ENCODE assay signal across 8 cellular contexts in genomic region chr16:721765-722481, GRCh38. TPM values are rescaled to one million over a fixed set of nuclear protein-coding genes. Genes with fewer than 3 reads are reported as not detected.
A peak's percentile ranks its signal among the peaks of the same experiment; 100 is the strongest.
DNase-seq lines count a peak whose midpoint lies in the region; ATAC-seq, FAIRE-seq and TF ChIP-seq lines count a peak whose summit lies in the region.

No MANE protein-coding gene starts in this region.

- POLR2A ChIA-PET in Panc1 (lab: Charles Lee), result interaction anchor here (0.6 to 1.2 kb wide), 2 partner anchors 9 to 284 kb away, joined by 5 to 8 read pairs; no protein-coding TSS in a partner anchor
- POLR2A ChIA-PET in endothelial cell of umbilical vein (lab: Charles Lee), result interaction anchor here (1.4 kb wide), 1 partner anchor 15 kb away, joined by 3 read pairs; no protein-coding TSS in a partner anchor

- no peak overlapping the region for H2AFZ ChIP-seq in endothelial cell of umbilical vein (ENCODE audit: low read depth, low read length)

- ATAC-seq in Panc1 (no peak), psoas muscle (no peak), HG03378 (IDR thresholded peaks at IDR 0.05; ENCODE audit: unreplicated experiment) (no peak), GM19351 (IDR thresholded peaks at IDR 0.05; ENCODE audit: unreplicated experiment) (no peak), GM21737 (IDR thresholded peaks at IDR 0.05; ENCODE audit: unreplicated experiment) (no peak)

- dilution Hi-C loops in endothelial cell of umbilical vein (cut with MboI; ENCODE audit: extremely low pct_ligation_motif_present, low sequenced_read_pairs), result no loop called here

- H3K4me2 ChIP-seq in DOHH2 (ENCODE audit: low read length) (peak overlapping the region; percentile 96), endothelial cell of umbilical vein (ENCODE audit: insufficient read depth, low read length) (peak overlapping the region; percentile 58)

- no peak for TF ChIP-seq CTCF in DOHH2 (IDR thresholded peaks at IDR 0.05; ENCODE audit: low read depth, low read length, poor library complexity, severe bottlenecking)
- no peak for TF ChIP-seq CTCF in Panc1 (IDR thresholded peaks at IDR 0.05)
- no peak for TF ChIP-seq CTCF in endothelial cell of umbilical vein (IDR thresholded peaks at IDR 0.05; ENCODE audit: extremely low read depth in 1 of 2, insufficient read depth in 1 of 2, low read depth in 1 of 2, low read length in 2 of 2)
- TF ChIP-seq CTCF in psoas muscle (IDR thresholded peaks at IDR 0.05), result no peak

- CTCF ChIA-PET in Panc1 (lab: Charles Lee), result interaction anchor here (0.6 kb wide), 2 partner anchors 18 to 87 kb away, joined by 3 read pairs; no protein-coding TSS in a partner anchor
- CTCF ChIA-PET in endothelial cell of umbilical vein (lab: Charles Lee), result interaction anchor here (0.7 to 2.6 kb wide), 6 partner anchors 10 to 66 kb away, joined by 3 to 17 read pairs (median 5); partner anchors contain the start of genes CHTF18, RPUSD1 and WDR24

- H3K4me3 ChIP-seq in DOHH2 (ENCODE audit: low read length), result peak overlapping the region; percentile 99
- peak overlapping the region; percentile 46 to 77 for H3K4me3 ChIP-seq in Panc1 (ENCODE audit: low read depth in 2 of 2, low read length in 2 of 2)
- peak overlapping the region in 1 of 3 experiments; percentile 56 for H3K4me3 ChIP-seq in endothelial cell of umbilical vein (replicated peaks in 1 of 3; ENCODE audit: insufficient read depth in 1 of 3, low read depth in 1 of 3, low read length in 3 of 3)
- H3K4me3 ChIP-seq in psoas muscle, result peak overlapping the region; percentile 91

- peaks cover 11% of the 10 kb centered on the region; the same call in 1 of the 2 replicates for H3F3A ChIP-seq in DOHH2 (ENCODE audit: control insufficient read depth, insufficient read depth)

- H3K9me1 ChIP-seq in endothelial cell of umbilical vein (replicated peaks; ENCODE audit: control insufficient read depth, extremely low read depth, insufficient read depth, low read length), result no peaks in the 10 kb centered on the region

- H3K36me3 ChIP-seq in DOHH2 (ENCODE audit: control insufficient read depth, low read length) (peaks cover 26% of the 10 kb centered on the region), Panc1 (ENCODE audit: control insufficient read depth, insufficient read depth, low read length) (no peaks in the 10 kb centered on the region; the same call in 1 of the 2 replicates), endothelial cell of umbilical vein (ENCODE audit: control insufficient read depth in 2 of 2, extremely low read depth in 1 of 2, insufficient read depth in 2 of 2, low read length in 2 of 2) (no peaks in the 10 kb centered on the region), psoas muscle (ENCODE audit: insufficient read depth in 1 of 2, low read depth in 1 of 2) (peaks cover 0 to 9% of the 10 kb centered on the region in 2 donors)

- FAIRE-seq in endothelial cell of umbilical vein (lab: Jason Lieb, UNC), result no peak

- BruUV-seq in Panc1 (replicated peaks; lab: Mats Ljungman, UMichigan) (TSS peak; percentile 56), endothelial cell of umbilical vein (replicated peaks; lab: Mats Ljungman, UMichigan) (no TSS peak)

- no peaks in the 10 kb centered on the region for H3K9me2 ChIP-seq in DOHH2 (replicated peaks; ENCODE audit: control insufficient read depth, low read length)

- TF ChIP-seq POLR2A in endothelial cell of umbilical vein (IDR thresholded peaks at IDR 0.05; ENCODE audit: low read depth, low read length), result no peak

- H3K9me3 ChIP-seq in DOHH2 (ENCODE audit: control insufficient read depth, insufficient read depth, low read length) (no peaks in the 10 kb centered on the region), Panc1 (ENCODE audit: control insufficient read depth, insufficient read depth, low read depth, low read length) (no peaks in the 10 kb centered on the region), endothelial cell of umbilical vein (replicated peaks; ENCODE audit: control insufficient read depth, insufficient read depth, low read length) (no peaks in the 10 kb centered on the region), psoas muscle (no peaks in the 10 kb centered on the region)

- intact Hi-C loops in Panc1 (cut with micrococcal nuclease; ENCODE audit: unreplicated experiment), result no loop called here
- intact Hi-C loops in endothelial cell of umbilical vein (cut with micrococcal nuclease), result no loop called here
- intact Hi-C loops in psoas muscle (cut with DNase I), result no loop called here

- H3K27me3 ChIP-seq in DOHH2 (ENCODE audit: control insufficient read depth, low read length) (no peaks in the 10 kb centered on the region), Panc1 (ENCODE audit: control insufficient read depth, insufficient read depth, low read length) (no peaks in the 10 kb centered on the region), endothelial cell of umbilical vein (ENCODE audit: control insufficient read depth in 2 of 2, insufficient read depth in 2 of 2, low read length in 2 of 2) (no peaks in the 10 kb centered on the region), psoas muscle (ENCODE audit: insufficient read depth in 3 of 3, low read length in 2 of 3) (peaks cover 0 to 16% (median 9%) of the 10 kb centered on the region in 3 donors)

- H3K4me1 ChIP-seq in DOHH2 (ENCODE audit: control insufficient read depth, low read length) (peaks cover 60% of the 10 kb centered on the region), Panc1 (ENCODE audit: control insufficient read depth, insufficient read depth, low read length) (peaks cover 43% of the 10 kb centered on the region), endothelial cell of umbilical vein (ENCODE audit: control insufficient read depth, extremely low read depth, insufficient read depth, low read length) (peaks cover 17% of the 10 kb centered on the region), psoas muscle (peaks cover 18% of the 10 kb centered on the region)

- in situ Hi-C loops in Panc1 (cut with HindIII; ENCODE audit: low pct_unique_long_range_greater_than_20kb, low sequenced_read_pairs), result no loop called here

- H4K20me1 ChIP-seq in DOHH2 (ENCODE audit: control insufficient read depth, insufficient read depth, low read depth, low read length) (0 out of 2 replicates have a peak, but pooled peaks cover 3% of the 10 kb centered on the region), endothelial cell of umbilical vein (replicated peaks; ENCODE audit: control insufficient read depth, extremely low read depth, insufficient read depth, low read length) (no peaks in the 10 kb centered on the region)

- H3K9ac ChIP-seq in endothelial cell of umbilical vein (replicated peaks; ENCODE audit: extremely low read depth, insufficient read depth, low read length), result no peak overlapping the region

- H3K27ac ChIP-seq in DOHH2 (ENCODE audit: low read depth, low read length), result no peak overlapping the region
- H3K27ac ChIP-seq in Panc1 (ENCODE audit: low read length), result peak overlapping the region; percentile 72
- H3K27ac ChIP-seq in endothelial cell of umbilical vein (ENCODE audit: insufficient read depth, low read depth, low read length), result no peak overlapping the region
- H3K27ac ChIP-seq in psoas muscle, result peak overlapping the region; percentile 86

- DNase-seq in Panc1 (ENCODE audit: low read depth, low spot score) (no peak), endothelial cell of umbilical vein (ENCODE audit: low read depth, low spot score) (no peak), psoas muscle (no peak)
- no peak for DNase-seq in NK-92 treated with Interleukin-12 subunit alpha and Interleukin-12 subunit beta, amount 100 ng/mL, for 24 hours (lab: John Stamatoyannopoulos, UW)

- H3K79me2 ChIP-seq in DOHH2 (ENCODE audit: control insufficient read depth, low read length) (peaks cover 9% of the 10 kb centered on the region), endothelial cell of umbilical vein (ENCODE audit: control insufficient read depth, insufficient read depth, low read length) (no peaks in the 10 kb centered on the region)

- WGBS in psoas muscle, 3 donors, result 83 to 89% (median 83%) methylated on average over 45 to 47 of the region's 47 CpGs

RNA-seq across cellular contexts. Expression of gene ANTKMT, which starts 1.0 kb away (rescaled TPM):
- 93.6 TPM for total RNA-seq in Panc1 (2021; ENCODE audit: unreplicated experiment)
- polyA plus RNA-seq in Panc1 (2012; ENCODE audit: insufficient read length), result 75.7 TPM
- total RNA-seq in endothelial cell of umbilical vein, result 26.1 and 29.1 TPM in 2 replicates
- polyA plus RNA-seq in endothelial cell of umbilical vein, result 27.9 and 40.5 TPM in 2 replicates
- 8.9 and 14.7 TPM in 2 replicates for polyA plus RNA-seq in endothelial cell of umbilical vein (2011; cell fraction: cytosol; rRNA removed)
- 12.9 and 20.3 TPM in 2 replicates for polyA plus RNA-seq in endothelial cell of umbilical vein (2011; cell fraction: nucleus; rRNA removed)
- polyA plus RNA-seq in endothelial cell of umbilical vein (2012), result 8.8 and 20.8 TPM in 2 replicates
- 2.7 and 3.2 TPM in 2 replicates for polyA minus RNA-seq in endothelial cell of umbilical vein
- polyA minus RNA-seq in endothelial cell of umbilical vein (2011; cell fraction: cytosol; rRNA and poly(A)+ RNA removed), result 24.6 TPM
- polyA minus RNA-seq in endothelial cell of umbilical vein (2011; cell fraction: nucleus; rRNA and poly(A)+ RNA removed), result 2.8 and 3.0 TPM in 2 replicates
- 10 to 100 TPM; 30.9 to 45.6 (median 34.5) TPM for total RNA-seq in psoas muscle
- 10 to 100 TPM; 16.1 to 56.0 (median 26.3) TPM for polyA plus RNA-seq in psoas muscle

RNA-seq across cellular contexts. Expression of gene CCDC78, which starts 4.3 kb away (rescaled TPM):
- total RNA-seq in Panc1 (2021; ENCODE audit: unreplicated experiment), result 18.2 TPM
- 23.6 TPM for polyA plus RNA-seq in Panc1 (2012; ENCODE audit: insufficient read length)
- 0.53 and 1.3 TPM in 2 replicates for total RNA-seq in endothelial cell of umbilical vein
- polyA plus RNA-seq in endothelial cell of umbilical vein, result 0.50 and 1.2 TPM in 2 replicates
- 0.35 and 0.65 TPM in 2 replicates for polyA plus RNA-seq in endothelial cell of umbilical vein (2011; cell fraction: cytosol; rRNA removed)
- polyA plus RNA-seq in endothelial cell of umbilical vein (2011; cell fraction: nucleus; rRNA removed), result 9.5 and 14.2 TPM in 2 replicates
- 2.1 and 3.5 TPM in 2 replicates for polyA plus RNA-seq in endothelial cell of umbilical vein (2012)
- polyA minus RNA-seq in endothelial cell of umbilical vein, result 0.23 and 0.32 TPM in 2 replicates
- polyA minus RNA-seq in endothelial cell of umbilical vein (2011; cell fraction: cytosol; rRNA and poly(A)+ RNA removed), result 3.3 TPM
- polyA minus RNA-seq in endothelial cell of umbilical vein (2011; cell fraction: nucleus; rRNA and poly(A)+ RNA removed), result 1.2 and 1.5 TPM in 2 replicates
- total RNA-seq in psoas muscle, result under 1 TPM in 1 of 4 donors, not detected in 3; 0.11 TPM
- under 1 TPM in 2 of 3 donors, not detected in 1; 0.12 to 0.16 TPM for polyA plus RNA-seq in psoas muscle

RNA-seq across cellular contexts. Expression of gene HAGHL, which starts 5.0 kb away (rescaled TPM):
- total RNA-seq in Panc1 (2021; ENCODE audit: unreplicated experiment) (41.1 TPM), endothelial cell of umbilical vein (5.9 and 6.8 TPM in 2 replicates), psoas muscle (1 to 10 TPM in 1 of 4 donors, under 1 TPM in 3; 0.42 to 1.6 (median 0.71) TPM)
- 107 TPM for polyA plus RNA-seq in Panc1 (2012; ENCODE audit: insufficient read length)
- polyA plus RNA-seq in endothelial cell of umbilical vein (6.3 and 8.5 TPM in 2 replicates), psoas muscle (1 to 10 TPM in 1 of 3 donors, under 1 TPM in 2; 0.38 to 4.4 (median 0.58) TPM)
- 1.4 and 3.2 TPM in 2 replicates for polyA plus RNA-seq in endothelial cell of umbilical vein (2011; cell fraction: cytosol; rRNA removed)
- polyA plus RNA-seq in endothelial cell of umbilical vein (2011; cell fraction: nucleus; rRNA removed), result 13.2 and 15.2 TPM in 2 replicates
- polyA plus RNA-seq in endothelial cell of umbilical vein (2012), result 5.6 and 13.6 TPM in 2 replicates
- 2.6 and 3.6 TPM in 2 replicates for polyA minus RNA-seq in endothelial cell of umbilical vein
- polyA minus RNA-seq in endothelial cell of umbilical vein (2011; cell fraction: cytosol; rRNA and poly(A)+ RNA removed), result 16.5 TPM
- polyA minus RNA-seq in endothelial cell of umbilical vein (2011; cell fraction: nucleus; rRNA and poly(A)+ RNA removed), result 1.8 and 1.9 TPM in 2 replicates

RNA-seq across cellular contexts. Expression of gene METRN, which starts 7.0 kb away (rescaled TPM):
- total RNA-seq in Panc1 (2021; ENCODE audit: unreplicated experiment) (407 TPM), endothelial cell of umbilical vein (14.1 and 16.1 TPM in 2 replicates), psoas muscle (10 to 100 TPM; 19.6 to 25.8 (median 22.8) TPM)
- polyA plus RNA-seq in Panc1 (2012; ENCODE audit: insufficient read length), result 561 TPM
- polyA plus RNA-seq in endothelial cell of umbilical vein (10.0 and 23.4 TPM in 2 replicates), psoas muscle (10 to 100 TPM; 17.9 to 28.0 (median 27.4) TPM)
- polyA plus RNA-seq in endothelial cell of umbilical vein (2011; cell fraction: cytosol; rRNA removed), result 4.0 and 12.5 TPM in 2 replicates
- polyA plus RNA-seq in endothelial cell of umbilical vein (2011; cell fraction: nucleus; rRNA removed), result 5.6 and 7.0 TPM in 2 replicates
- 8.6 and 24.8 TPM in 2 replicates for polyA plus RNA-seq in endothelial cell of umbilical vein (2012)
- polyA minus RNA-seq in endothelial cell of umbilical vein, result 5.5 and 6.7 TPM in 2 replicates
- 11.3 TPM for polyA minus RNA-seq in endothelial cell of umbilical vein (2011; cell fraction: cytosol; rRNA and poly(A)+ RNA removed)
- 1.1 and 3.7 TPM in 2 replicates for polyA minus RNA-seq in endothelial cell of umbilical vein (2011; cell fraction: nucleus; rRNA and poly(A)+ RNA removed)

RNA-seq across cellular contexts. Expression of gene FBXL16, which starts 16.3 kb away (rescaled TPM):
- total RNA-seq in Panc1 (2021; ENCODE audit: unreplicated experiment) (28.0 TPM), endothelial cell of umbilical vein (0.22 TPM in 1 of 2 replicates, not detected in the other), psoas muscle (under 1 TPM in 2 of 4 donors, not detected in 2; 0.08 TPM)
- polyA plus RNA-seq in Panc1 (2012; ENCODE audit: insufficient read length), result 46.0 TPM
- polyA plus RNA-seq in endothelial cell of umbilical vein (0.07 and 0.18 TPM in 2 replicates), psoas muscle (under 1 TPM; 0.04 to 0.16 (median 0.10) TPM)
- 0.07 and 0.08 TPM in 2 replicates for polyA plus RNA-seq in endothelial cell of umbilical vein (2011; cell fraction: cytosol; rRNA removed)
- 0.04 and 0.06 TPM in 2 replicates for polyA plus RNA-seq in endothelial cell of umbilical vein (2011; cell fraction: nucleus; rRNA removed)
- 0.79 and 1.7 TPM in 2 replicates for polyA plus RNA-seq in endothelial cell of umbilical vein (2012)
- not detected in 2 replicates for polyA minus RNA-seq in endothelial cell of umbilical vein
- polyA minus RNA-seq in endothelial cell of umbilical vein (2011; cell fraction: cytosol; rRNA and poly(A)+ RNA removed), result 18.2 TPM
- 0.24 TPM in 1 of 2 replicates, not detected in the other for polyA minus RNA-seq in endothelial cell of umbilical vein (2011; cell fraction: nucleus; rRNA and poly(A)+ RNA removed)

Comparison
In these comparisons a context has a peak if more than half of its experiments do, and no peak if none do; other contexts are left out.
1. H3K27ac ChIP-seq: peak in Panc1 (single experiment) and psoas muscle (single experiment); none in DOHH2 (single experiment) and endothelial cell of umbilical vein (single experiment).